13 cellular contexts compared by ENCODE assay signal in genomic region chr9:75176037-75176436, GRCh38.
DNase-seq lines count a peak whose midpoint lies in the region; ATAC-seq, FAIRE-seq and TF ChIP-seq lines count a peak whose summit lies in the region.
"Had no signal": no experiment of that assay in that cellular context is flagged by ENCODE, and none has a peak within 500 bp of the region (broad histone marks: within the 10 kb centered on the region; RNA-seq: fewer than 3 reads in every experiment).

No MANE protein-coding gene starts in this region.

- no peak overlapping the region for H3K4me2 ChIP-seq in A549
- no peak overlapping the region for H3K4me2 ChIP-seq in K562 (ENCODE audit: insufficient read depth, low read length)

- TF ChIP-seq CTCF in A549 (IDR thresholded peaks at IDR 0.05), result no peak
- no peak for TF ChIP-seq CTCF in CD8-positive, alpha-beta T cell (IDR thresholded peaks at IDR 0.05)
- TF ChIP-seq CTCF in K562 (IDR thresholded peaks at IDR 0.05 in 2 of 3, conservative IDR thresholded peaks at IDR 0.05 in 1 of 3; ENCODE audit: insufficient read depth in 2 of 3, low read depth in 1 of 3, low read length in 3 of 3), result no peak
- TF ChIP-seq CTCF in WERI-Rb-1 (IDR thresholded peaks at IDR 0.05; ENCODE audit: low read depth, low read length), result no peak

- no peaks in the 10 kb centered on the region for H3K36me3 ChIP-seq in CD8-positive, alpha-beta T cell (ENCODE audit: insufficient read depth, low read length)
- no peaks in the 10 kb centered on the region for H3K36me3 ChIP-seq in K562 (ENCODE audit: control insufficient read depth, insufficient read depth, low read length)
- H3K36me3 ChIP-seq in WERI-Rb-1, result no peaks in the 10 kb centered on the region
- H3K36me3 ChIP-seq in MG63, result no peaks in the 10 kb centered on the region

- H3K27me3 ChIP-seq in CD8-positive, alpha-beta T cell (ENCODE audit: insufficient read depth, low read length), result no peaks in the 10 kb centered on the region
- H3K27me3 ChIP-seq in K562 (ENCODE audit: control insufficient read depth in 2 of 2, insufficient read depth in 2 of 2, low read length in 2 of 2), result no peaks in the 10 kb centered on the region
- no peaks in the 10 kb centered on the region for H3K27me3 ChIP-seq in WERI-Rb-1 (ENCODE audit: insufficient read depth, low read depth, severe bottlenecking)
- H3K27me3 ChIP-seq in MG63, result no peaks in the 10 kb centered on the region

- H3K9me3 ChIP-seq in A549 (no peaks in the 10 kb centered on the region), K562 (replicated peaks; ENCODE audit: control insufficient read depth, insufficient read depth, low read depth, low read length) (no peaks in the 10 kb centered on the region), WERI-Rb-1 (ENCODE audit: severe bottlenecking) (no peaks in the 10 kb centered on the region), MG63 (no peaks in the 10 kb centered on the region)
- no peaks in the 10 kb centered on the region for H3K9me3 ChIP-seq in CD8-positive, alpha-beta T cell (ENCODE audit: low read length)

- TF ChIP-seq EP300 in A549 (IDR thresholded peaks at IDR 0.05) (no peak), K562 (IDR thresholded peaks at IDR 0.05; ENCODE audit: low read length) (no peak)

- peaks cover 20% of the 10 kb centered on the region for H3K36me3 Mint-ChIP-seq in CD8-positive, alpha-beta T cell

- peak overlapping the region; percentile 73 for H3K27ac Mint-ChIP-seq in CD8-positive, alpha-beta T cell

- no peak overlapping the region for H2AFZ ChIP-seq in K562 (ENCODE audit: low read depth, low read length)

- BruUV-seq in K562 (replicated peaks; lab: Mats Ljungman, UMichigan), result no TSS peak

- H3K9me3 Mint-ChIP-seq in CD8-positive, alpha-beta T cell, result no peaks in the 10 kb centered on the region

- intact Hi-C loops in CD8-positive, alpha-beta T cell (cut with DNase I, micrococcal nuclease), result no loop called here
- intact Hi-C loops in K562 (cut with micrococcal nuclease), result no loop called here

- TF ChIP-seq RAD21 in A549 (conservative IDR thresholded peaks at IDR 0.05 in 1 of 2, IDR thresholded peaks at IDR 0.05 in 1 of 2) (no peak), K562 (CRISPR knock-in tag; conservative IDR thresholded peaks at IDR 0.05 in 1 of 2, IDR thresholded peaks at IDR 0.05 in 1 of 2) (no peak)

- ATAC-seq in A549 (no peak), K562 (no peak)
- no peak for ATAC-seq in CD8-positive, alpha-beta T cell

- H3K9ac ChIP-seq in K562 (ENCODE audit: insufficient read depth in 1 of 2, low read depth in 2 of 2, low read length in 2 of 2), result no peak overlapping the region

- no peaks in the 10 kb centered on the region for H3K79me2 ChIP-seq in K562 (ENCODE audit: control insufficient read depth, insufficient read depth, low read length)

- H3K4me3 Mint-ChIP-seq in CD8-positive, alpha-beta T cell, result no peak overlapping the region

- no peaks in the 10 kb centered on the region for H4K20me1 ChIP-seq in K562 (replicated peaks; ENCODE audit: control insufficient read depth, insufficient read depth, low read length)

- DNase-seq in A549 (ENCODE audit: low read depth in 1 of 2, low spot score in 1 of 2), result no peak
- DNase-seq in CD8-positive, alpha-beta T cell, result no peak
- DNase-seq in K562 (ENCODE audit: extremely low read depth in 1 of 4, low spot score in 3 of 4), result no peak
- peak; percentile 32 for DNase-seq in left kidney (ENCODE audit: low read depth, low spot score)
- no peak for DNase-seq in NAMALWA (ENCODE audit: low spot score)
- DNase-seq in WERI-Rb-1, result no peak
- DNase-seq in MG63, result no peak
- DNase-seq: AML-193, GOT3, NCI-H1092, NCI-H446 treated with DMSO at 0.1 percent for 48 hours, NCI-H748 treated with DMSO at 0.1 percent for 48 hours, Right ventricle myocardium superior had no signal

- no peaks in the 10 kb centered on the region for H3K9me1 ChIP-seq in K562 (ENCODE audit: control insufficient read depth, insufficient read depth, low read length)

- in situ Hi-C loops in K562 (cut with MboI), result loop anchor here (25.0 kb wide), 1 partner anchor 389 kb away; no protein-coding TSS in a partner anchor

- peaks cover 11% of the 10 kb centered on the region for H3K4me1 Mint-ChIP-seq in CD8-positive, alpha-beta T cell (ENCODE audit: low read depth)

- CTCF ChIA-PET in A549 (lab: Yijun Ruan, JAX), result interaction anchor here (3.1 kb wide), 1 partner anchor 9 kb away, joined by 17 read pairs; no protein-coding TSS in a partner anchor
- CTCF ChIA-PET in CD8-positive, alpha-beta T cell (lab: Charles Lee), result interaction anchor here (0.6 to 2.1 kb wide), 2 partner anchors 8 to 9 kb away, joined by 4 to 12 read pairs; no protein-coding TSS in a partner anchor
- CTCF ChIA-PET in K562 (lab: Yijun Ruan, JAX; ENCODE audit: low intra/inter-chr PET ratio), result no interaction called here

- H3K4me3 ChIP-seq in A549 (no peak overlapping the region), K562 (no peak overlapping the region), WERI-Rb-1 (ENCODE audit: low read depth, low read length) (no peak overlapping the region), MG63 (no peak overlapping the region)
- no peak overlapping the region for H3K4me3 ChIP-seq in CD8-positive, alpha-beta T cell (ENCODE audit: low read depth, low read length)

- H3K27me3 Mint-ChIP-seq in CD8-positive, alpha-beta T cell (ENCODE audit: low read depth), result no peaks in the 10 kb centered on the region

- TF ChIP-seq POLR2A in A549 (IDR thresholded peaks at IDR 0.05; ENCODE audit: low read length) (no peak), K562 (conservative IDR thresholded peaks at IDR 0.05) (no peak)

- H3K4me1 ChIP-seq in A549 (no peaks in the 10 kb centered on the region), K562 (replicated peaks in 1 of 2; ENCODE audit: control insufficient read depth in 2 of 2, insufficient read depth in 2 of 2, low read length in 2 of 2) (peaks cover 0 to under 1% of the 10 kb centered on the region in 2 experiments; a peak in 2 of 5 replicates)
- no peaks in the 10 kb centered on the region for H3K4me1 ChIP-seq in CD8-positive, alpha-beta T cell (ENCODE audit: insufficient read depth, low read length)

- H3K27ac ChIP-seq in A549, result no peak overlapping the region
- no peak overlapping the region for H3K27ac ChIP-seq in CD8-positive, alpha-beta T cell (ENCODE audit: low read depth, low read length)
- H3K27ac ChIP-seq in K562 (ENCODE audit: extremely low read depth, low read depth, low read length), result no peak overlapping the region
- H3K27ac ChIP-seq in WERI-Rb-1, result no peak overlapping the region

- FAIRE-seq in A549 (lab: Jason Lieb, UNC) (peak; percentile 28), K562 (lab: Jason Lieb, UNC) (no peak)

- POLR2A ChIA-PET in A549 (lab: Yijun Ruan, JAX), result no interaction called here
- POLR2A ChIA-PET in CD8-positive, alpha-beta T cell (lab: Charles Lee), result no interaction called here
- POLR2A ChIA-PET in K562 (lab: Yijun Ruan, JAX), result no interaction called here

TF ChIP-seq in A549, 52 proteins besides CTCF, POLR2A, EP300 and RAD21:
- TF ChIP-seq HES2 (IDR thresholded peaks at IDR 0.05) (no peak), HOXB5 (CRISPR knock-in tag; IDR thresholded peaks at IDR 0.05) (no peak), USF2 (IDR thresholded peaks at IDR 0.05) (no peak), RCOR1 (IDR thresholded peaks at IDR 0.05; ENCODE audit: low read depth, low read length) (no peak), KDM1A (IDR thresholded peaks at IDR 0.05; ENCODE audit: low read depth) (no peak), ATOH8 (CRISPR knock-in tag; IDR thresholded peaks at IDR 0.05; ENCODE audit: low read depth) (no peak)

TF ChIP-seq in K562, 482 proteins besides CTCF, POLR2A, EP300 and RAD21:
- TF ChIP-seq MAFG (tag; conservative IDR thresholded peaks at IDR 0.05) (peak; percentile 53), BACH1 (tag; IDR thresholded peaks at IDR 0.05) (0 out of 2 replicates have a peak, but pooled peaks have one; percentile 48), THRB (CRISPR knock-in tag; conservative IDR thresholded peaks at IDR 0.05) (no peak), ZNF639 (CRISPR knock-in tag; conservative IDR thresholded peaks at IDR 0.05 in 1 of 2, IDR thresholded peaks at IDR 0.05 in 1 of 2) (no peak), SPI1 (IDR thresholded peaks at IDR 0.05; ENCODE audit: borderline replicate concordance, low read depth, low read length) (no peak), C11orf30 (IDR thresholded peaks at IDR 0.05; ENCODE audit: low read depth) (peak; percentile 29; the same call in 1 of the 2 replicates)
TF ChIP-seq in K562: peak in this region for 3.
